ENCODE assay signal across 8 cellular contexts in genomic region chr1:68010094-68010493, GRCh38. TPM values are rescaled to one million over a fixed set of nuclear protein-coding genes. Genes with fewer than 3 reads are reported as not detected.
DNase-seq lines count a peak whose midpoint lies in the region; ATAC-seq and TF ChIP-seq lines count a peak whose summit lies in the region.

No MANE protein-coding gene starts in this region.

- no peaks in the 10 kb centered on the region for H3K4me1 ChIP-seq in HCT116 (ENCODE audit: control insufficient read depth in 1 of 2, insufficient read depth in 2 of 2, low read length in 2 of 2)
- H3K4me1 ChIP-seq in endodermal cell (ENCODE audit: control insufficient read depth, insufficient read depth, low read length): no peaks in the 10 kb centered on the region
- H3K4me1 ChIP-seq in neural progenitor cell: peaks cover 5% of the 10 kb centered on the region

- peaks cover 3% of the 10 kb centered on the region for H3K27me3 Mint-ChIP-seq in endodermal cell (ENCODE audit: insufficient read depth)
- H3K27me3 Mint-ChIP-seq in neural progenitor cell (ENCODE audit: insufficient read depth, low read depth): peaks cover 3% of the 10 kb centered on the region

- H3K4me3 Mint-ChIP-seq in endodermal cell: no peak overlapping the region
- no peak overlapping the region for H3K4me3 Mint-ChIP-seq in neural progenitor cell

- H3K9me2 ChIP-seq in HCT116 (ENCODE audit: insufficient read depth): no peaks in the 10 kb centered on the region

- DNase-seq in HCT116 (ENCODE audit: low read depth, low spot score) (peak; percentile 8), NCI-H345 treated with DMSO at 0.1 percent for 48 hours (lab: John Stamatoyannopoulos, UW; ENCODE audit: unreplicated experiment) (peak; percentile 16), endodermal cell (no peak), neural progenitor cell (ENCODE audit: low spot score) (no peak), pons (ENCODE audit: low spot score) (no peak), NCI-H2081 treated with DMSO at 0.1 percent for 48 hours (lab: John Stamatoyannopoulos, UW) (no peak), SIG-M5 treated with dmso at 0.1 percent for 504 hours (lab: John Stamatoyannopoulos, UW; ENCODE audit: unreplicated experiment) (no peak)
- no peak for DNase-seq in stimulated activated CD4-positive, alpha-beta T cell treated with anti-CD3 and anti-CD28 coated beads, Interleukin-12 subunit alpha, Interleukin-12 subunit beta, amount 100 ng/mL, for 4 hours

- H3K36me3 ChIP-seq in HCT116 (ENCODE audit: control insufficient read depth in 1 of 2, insufficient read depth in 2 of 2, low read length in 2 of 2): no peaks in the 10 kb centered on the region
- no peaks in the 10 kb centered on the region for H3K36me3 ChIP-seq in endodermal cell (ENCODE audit: control insufficient read depth, insufficient read depth, low read length)
- H3K36me3 ChIP-seq in neural progenitor cell: no peaks in the 10 kb centered on the region

- H3K9me3 Mint-ChIP-seq in endodermal cell: no peaks in the 10 kb centered on the region
- H3K9me3 Mint-ChIP-seq in neural progenitor cell: peaks cover 6% of the 10 kb centered on the region

- TF ChIP-seq RAD21 in HCT116 (IDR thresholded peaks at IDR 0.05; ENCODE audit: low read depth): peak; percentile 85

- intact Hi-C loops in HCT116 (cut with micrococcal nuclease): loop anchor here (1.0 to 10.0 kb wide), 4 partner anchors 101 to 475 kb away; no protein-coding TSS in a partner anchor

- no peak overlapping the region for H3K4me3 ChIP-seq in HCT116 (replicated peaks in 1 of 2; ENCODE audit: low read depth in 1 of 2, low read length in 2 of 2)
- no peak overlapping the region for H3K4me3 ChIP-seq in endodermal cell (ENCODE audit: low read length)
- H3K4me3 ChIP-seq in neural progenitor cell: no peak overlapping the region

- no peaks in the 10 kb centered on the region for H3F3A ChIP-seq in neural progenitor cell (ENCODE audit: low read depth)

- peak; percentile 71 for ATAC-seq in HCT116

- H3K27ac ChIP-seq in HCT116 (ENCODE audit: low read depth, low read length) (no peak overlapping the region), endodermal cell (ENCODE audit: low read depth, low read length) (no peak overlapping the region), neural progenitor cell (no peak overlapping the region)

- H3K27ac Mint-ChIP-seq in endodermal cell (no peak overlapping the region), neural progenitor cell (no peak overlapping the region)

- H3K36me3 Mint-ChIP-seq in endodermal cell (ENCODE audit: low read depth): no peaks in the 10 kb centered on the region
- no peaks in the 10 kb centered on the region for H3K36me3 Mint-ChIP-seq in neural progenitor cell

- TF ChIP-seq CTCF in HCT116 (IDR thresholded peaks at IDR 0.05 in 2 of 3, conservative IDR thresholded peaks at IDR 0.05 in 1 of 3; ENCODE audit: borderline replicate concordance in 1 of 3, insufficient read depth in 1 of 3, low read depth in 2 of 3, low read length in 2 of 3) (peak; percentile 35 to 73 (median 48); a peak in 4 of 6 replicates), endodermal cell (conservative IDR thresholded peaks at IDR 0.05) (peak; percentile 76), neural progenitor cell (IDR thresholded peaks at IDR 0.05) (peak; percentile 35)

- no peaks in the 10 kb centered on the region for H3K79me2 ChIP-seq in HCT116 (ENCODE audit: insufficient read depth, low read length)
- H3K79me2 ChIP-seq in neural progenitor cell (ENCODE audit: low read depth): no peaks in the 10 kb centered on the region

- RAD21 ChIA-PET in HCT116 (lab: Charles Lee; ENCODE audit: low non-redundant PET in 1 of 2, low total read pairs in 2 of 2, uncharacterized antibody in 2 of 2, unreplicated experiment in 2 of 2): interaction anchor here (1.0 to 2.1 kb wide), 3 partner anchors 158 to 244 kb away, joined by 3 to 9 read pairs (median 3); no protein-coding TSS in a partner anchor

- TF ChIP-seq POLR2A in HCT116 (IDR thresholded peaks at IDR 0.05; ENCODE audit: borderline replicate concordance, extremely low read depth, insufficient read depth, insufficient read length): no peak

- no peak overlapping the region for H3K9ac ChIP-seq in HCT116 (ENCODE audit: low read length)
- no peak overlapping the region for H3K9ac ChIP-seq in endodermal cell (ENCODE audit: extremely low read depth, low read length, poor library complexity, severe bottlenecking)
- no peak overlapping the region for H3K9ac ChIP-seq in neural progenitor cell

- no peaks in the 10 kb centered on the region for H3K9me3 ChIP-seq in HCT116 (ENCODE audit: control insufficient read depth in 1 of 2, insufficient read depth in 1 of 2, low read depth in 1 of 2, low read length in 2 of 2)
- no peaks in the 10 kb centered on the region for H3K9me3 ChIP-seq in endodermal cell (ENCODE audit: control insufficient read depth, low read length)
- H3K9me3 ChIP-seq in neural progenitor cell (ENCODE audit: low read depth): no peaks in the 10 kb centered on the region

- no peak overlapping the region for H3K4me2 ChIP-seq in HCT116 (ENCODE audit: low read length)
- H3K4me2 ChIP-seq in neural progenitor cell: no peak overlapping the region

- H2AFZ ChIP-seq in HCT116 (ENCODE audit: low read depth, low read length, poor library complexity, severe bottlenecking) (no peak overlapping the region), neural progenitor cell (replicated peaks) (no peak overlapping the region)

- H4K20me1 ChIP-seq in HCT116 (ENCODE audit: insufficient read depth): no peaks in the 10 kb centered on the region
- H4K20me1 ChIP-seq in neural progenitor cell (ENCODE audit: low read depth): no peaks in the 10 kb centered on the region

- no peaks in the 10 kb centered on the region for H3K4me1 Mint-ChIP-seq in endodermal cell
- peaks cover 13% of the 10 kb centered on the region for H3K4me1 Mint-ChIP-seq in neural progenitor cell

- CTCF ChIA-PET in HCT116 (lab: Charles Lee): interaction anchor here (0.6 to 3.3 kb wide), 8 partner anchors 9 to 244 kb away, joined by 3 to 25 read pairs (median 6); no protein-coding TSS in a partner anchor

- BruUV-seq in HCT116 (replicated peaks; lab: Mats Ljungman, UMichigan): no TSS peak

- H3K27me3 ChIP-seq in HCT116 (ENCODE audit: insufficient read depth, low read length) (no peaks in the 10 kb centered on the region), endodermal cell (ENCODE audit: control insufficient read depth, insufficient read depth, low read length, poor library complexity, severe bottlenecking) (no peaks in the 10 kb centered on the region), neural progenitor cell (no peaks in the 10 kb centered on the region)

- POLR2A ChIA-PET in HCT116 (lab: Charles Lee): no interaction called here

TF ChIP-seq in HCT116, 20 proteins besides CTCF, POLR2A, EP300 and RAD21:
- TF ChIP-seq EZH2phosphoT487 (IDR thresholded peaks at IDR 0.05; ENCODE audit: borderline replicate concordance): no peak
- TF ChIP-seq ELF1 (IDR thresholded peaks at IDR 0.05; ENCODE audit: borderline replicate concordance, low read depth): no peak
- TF ChIP-seq SRF (IDR thresholded peaks at IDR 0.05; ENCODE audit: low read depth): no peak
- TF ChIP-seq ATF3 (IDR thresholded peaks at IDR 0.05): no peak
- no peak for TF ChIP-seq JUND (IDR thresholded peaks at IDR 0.05)
- no peak for TF ChIP-seq ZNF274 (IDR thresholded peaks at IDR 0.05; ENCODE audit: low read depth, low read length)
- TF ChIP-seq EGR1 (IDR thresholded peaks at IDR 0.05; ENCODE audit: low read depth): no peak
- no peak for TF ChIP-seq POLR2AphosphoS5 (IDR thresholded peaks at IDR 0.05; ENCODE audit: low read depth, low read length)
- no peak for TF ChIP-seq YY1 (IDR thresholded peaks at IDR 0.05; ENCODE audit: extremely low read depth, insufficient replicate concordance, low read depth, low read length)
- no peak for TF ChIP-seq EZH2 (IDR thresholded peaks at IDR 0.05)
- no peak for TF ChIP-seq ZBTB33 (IDR thresholded peaks at IDR 0.05; ENCODE audit: extremely low read depth, insufficient replicate concordance, low read length)
- no peak for TF ChIP-seq TCF7L2 (IDR thresholded peaks at IDR 0.05; ENCODE audit: borderline replicate concordance, extremely low read depth, insufficient read depth, insufficient read length)

RNA-seq across cellular contexts. Expression of gene DIRAS3, which starts 40.3 kb away (rescaled TPM):
- total RNA-seq in HCT116 (2021; ENCODE audit: unreplicated experiment): 1.9 TPM
- 2.2 and 3.0 TPM in 2 replicates for polyA plus RNA-seq in HCT116 (2012)
- total RNA-seq in endodermal cell: under 1 TPM; 0.35 to 0.84 TPM
- polyA plus RNA-seq in endodermal cell (2013, experiment 1 of 2): 1.3 TPM
- 2.2 TPM for polyA plus RNA-seq in endodermal cell (2013, experiment 2 of 2)
- total RNA-seq in neural progenitor cell (ENCODE audit: low replicate concordance): 0.12 and 1.3 TPM in 2 replicates

Comparison
In these comparisons a context has a peak if more than half of its experiments do, and no peak if none do; other contexts are left out.
1. DNase-seq: peak in HCT116 (single experiment) and NCI-H345 treated with DMSO at 0.1 percent for 48 hours (single experiment); none in endodermal cell (single experiment), neural progenitor cell (single experiment), stimulated activated CD4-positive, alpha-beta T cell treated with anti-CD3 and anti-CD28 coated beads, Interleukin-12 subunit alpha, Interleukin-12 subunit beta, amount 100 ng/mL, for 4 hours (single experiment), pons (single experiment), NCI-H2081 treated with DMSO at 0.1 percent for 48 hours (single experiment) and SIG-M5 treated with dmso at 0.1 percent for 504 hours (single experiment).
2. Peak in every context shown above with its lines, with median percentiles within 50 percentile points of each other: CTCF ChIP-seq.